In the genomic region with DNA sequence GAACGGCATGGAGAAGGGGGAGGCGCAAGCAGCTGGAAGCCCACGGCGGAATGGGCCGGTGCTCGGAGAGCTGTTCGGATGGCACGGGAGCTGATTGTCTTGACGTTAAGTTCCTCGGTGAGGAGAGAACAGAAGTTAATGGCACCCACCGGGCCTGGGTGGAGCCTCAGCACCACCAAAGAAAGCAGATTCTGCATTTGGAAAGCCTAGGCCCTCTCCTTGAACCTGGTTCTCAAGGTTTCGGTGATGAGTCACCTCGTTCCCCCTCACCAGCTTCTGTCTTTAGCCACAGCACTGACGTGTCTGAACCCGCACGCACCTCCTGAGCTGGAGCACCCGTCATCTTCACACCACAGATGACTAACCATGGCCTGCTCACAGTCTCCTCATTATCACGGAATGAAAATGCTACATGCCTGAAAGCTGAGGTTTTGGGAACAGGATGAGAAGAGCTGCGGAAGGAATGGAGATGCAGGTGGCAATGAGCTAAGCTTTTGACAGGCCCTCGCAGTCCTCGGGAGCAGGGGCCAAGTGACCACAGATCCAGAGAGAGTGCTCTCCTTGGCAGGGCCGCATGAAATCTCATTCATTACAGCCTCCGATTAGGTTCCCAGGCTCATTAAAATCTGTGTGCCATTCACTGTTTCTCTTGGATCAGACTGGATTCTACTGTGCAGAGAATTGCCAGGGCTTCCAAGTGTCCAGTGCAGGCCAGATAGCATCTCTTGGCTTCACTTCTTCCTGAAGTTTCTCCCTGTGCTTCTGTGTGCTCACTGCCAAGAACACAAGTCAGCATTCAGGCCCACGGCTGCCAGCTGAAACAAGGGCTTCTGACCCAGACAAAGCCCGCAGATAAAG, we compare ENCODE assay signal across 8 cellular contexts.
A peak's percentile ranks its signal among the peaks of the same experiment; 100 is the strongest.
DNase-seq lines count a peak whose midpoint lies in the region; ATAC-seq and TF ChIP-seq lines count a peak whose summit lies in the region.

No MANE protein-coding gene starts in this region.

- no peaks in the 10 kb centered on the region for H3K36me3 Mint-ChIP-seq in CD8-positive, alpha-beta T cell
- H3K36me3 Mint-ChIP-seq in H9 (ENCODE audit: insufficient read depth in 1 of 3, low read depth in 3 of 3) (no peaks in the 10 kb centered on the region), T-cell (no peaks in the 10 kb centered on the region)

- CTCF ChIA-PET in CD8-positive, alpha-beta T cell (lab: Charles Lee), result no interaction called here
- CTCF ChIA-PET in T-cell (lab: Charles Lee), result interaction anchor here in 1 of 2 donors (0.7 kb wide), 1 partner anchor 36 kb away, joined by 3 read pairs; no protein-coding TSS in a partner anchor

- H3K79me1 ChIP-seq in H9 (ENCODE audit: insufficient read depth, low read depth, low read length, poor library complexity, severe bottlenecking), result no peaks in the 10 kb centered on the region

- H3K23me2 ChIP-seq in H9 (ENCODE audit: insufficient read length, low read depth, low read length, poor library complexity, severe bottlenecking), result no peaks in the 10 kb centered on the region

- H3K4me3 ChIP-seq in CD8-positive, alpha-beta T cell (ENCODE audit: low read depth, low read length), result no peak overlapping the region

- H3K4me1 Mint-ChIP-seq in CD8-positive, alpha-beta T cell (ENCODE audit: low read depth), result peaks cover 5% of the 10 kb centered on the region
- H3K4me1 Mint-ChIP-seq in H9 (peaks cover 0 to 8% of the 10 kb centered on the region in 2 experiments; a peak in 2 of 4 replicates), T-cell (peaks cover 0 to 13% (median 2%) of the 10 kb centered on the region in 3 donors)

- no peak overlapping the region for H3K4me2 ChIP-seq in H9 (ENCODE audit: insufficient read depth, insufficient read length, low read length)

- no peaks in the 10 kb centered on the region for H3K36me3 ChIP-seq in CD8-positive, alpha-beta T cell (ENCODE audit: insufficient read depth, low read length)

- H3K4ac ChIP-seq in H9 (ENCODE audit: low read depth, low read length), result no peak overlapping the region

- no peak overlapping the region for H2BK12ac ChIP-seq in H9 (ENCODE audit: insufficient read length, low read depth, low read length)

- no peaks in the 10 kb centered on the region for H3K9me3 Mint-ChIP-seq in CD8-positive, alpha-beta T cell
- H3K9me3 Mint-ChIP-seq in H9, result no peaks in the 10 kb centered on the region
- no peaks in the 10 kb centered on the region for H3K9me3 Mint-ChIP-seq in T-cell

- no peak overlapping the region for H3K9ac ChIP-seq in H9 (ENCODE audit: extremely low read depth, insufficient read length, low read length)

- H4K8ac ChIP-seq in H9 (replicated peaks; ENCODE audit: insufficient read length, low read depth, low read length), result peak overlapping the region; percentile 32

- peak; percentile 79 for ATAC-seq in CD8-positive, alpha-beta T cell
- ATAC-seq in T-cell (replicated peaks in 1 of 4), result peak in 3 of 4 experiments; percentile 42 to 81 (median 60)

- peak in 4 of 7 experiments; percentile 2 to 62 (median 12) for DNase-seq in CD8-positive, alpha-beta T cell
- DNase-seq in H9 (no peak), T-cell (peak in 10 of 34 experiments; percentile 2 to 48 (median 6)), epithelial cell of prostate (ENCODE audit: low read depth, low spot score) (peak; percentile 99), pons (ENCODE audit: low spot score) (peak; percentile 64), NCI-H345 treated with DMSO at 0.1 percent for 48 hours (lab: John Stamatoyannopoulos, UW; ENCODE audit: unreplicated experiment) (no peak), hypothalamus (lab: John Stamatoyannopoulos, UW) (no peak), KG1 (lab: John Stamatoyannopoulos, UW) (no peak)

- no peaks in the 10 kb centered on the region for H3K4me1 ChIP-seq in CD8-positive, alpha-beta T cell (ENCODE audit: insufficient read depth, low read length)
- no peaks in the 10 kb centered on the region; the same call in 1 of the 2 replicates for H3K4me1 ChIP-seq in H9 (ENCODE audit: insufficient read depth, low read length)

- no peak overlapping the region for H4K91ac ChIP-seq in H9 (ENCODE audit: insufficient read length, low read depth, low read length)

- H4K20me1 ChIP-seq in H9 (ENCODE audit: control insufficient read depth, insufficient read depth, insufficient read length), result no peaks in the 10 kb centered on the region

- no peak overlapping the region for H3K56ac ChIP-seq in H9 (ENCODE audit: insufficient read length, low read depth, low read length)

- H2AK5ac ChIP-seq in H9 (ENCODE audit: insufficient read length, low read length), result no peak overlapping the region

- no peak overlapping the region for H3K14ac ChIP-seq in H9 (ENCODE audit: insufficient read depth, low read length)

- intact Hi-C loops in CD8-positive, alpha-beta T cell (cut with DNase I, micrococcal nuclease), result no loop called here

- no CpG with 5 or more reads among the region's 25 CpGs for WGBS in H9 (ENCODE audit: extremely low coverage, insufficient read length, low lambda C conversion rate)

- H2BK20ac ChIP-seq in H9 (ENCODE audit: low read depth, low read length, poor library complexity, severe bottlenecking), result no peak overlapping the region

- H3K18ac ChIP-seq in H9 (ENCODE audit: insufficient read length, low read depth, low read length), result no peak overlapping the region

- no peaks in the 10 kb centered on the region for H3K79me2 ChIP-seq in H9 (ENCODE audit: insufficient read depth, low read length)

- TF ChIP-seq CTCF in CD8-positive, alpha-beta T cell (IDR thresholded peaks at IDR 0.05), result no peak
- no peak for TF ChIP-seq CTCF in H9 (conservative IDR thresholded peaks at IDR 0.05)

- no peak overlapping the region for H2AFZ ChIP-seq in H9 (ENCODE audit: low read length)

- POLR2A ChIA-PET in CD8-positive, alpha-beta T cell (lab: Charles Lee), result no interaction called here
- POLR2A ChIA-PET in T-cell (lab: Charles Lee), result no interaction called here

- no peak overlapping the region for H3K27ac ChIP-seq in CD8-positive, alpha-beta T cell (ENCODE audit: low read depth, low read length)
- H3K27ac ChIP-seq in H9 (ENCODE audit: insufficient read length, low read depth, low read length), result no peak overlapping the region
- H3K27ac ChIP-seq in epithelial cell of prostate, result peak overlapping the region; percentile 98

- no peaks in the 10 kb centered on the region for H3K9me3 ChIP-seq in CD8-positive, alpha-beta T cell (ENCODE audit: low read length)
- no peaks in the 10 kb centered on the region for H3K9me3 ChIP-seq in H9 (ENCODE audit: control insufficient read depth, low read depth, low read length)

- no peak overlapping the region for H3K23ac ChIP-seq in H9 (ENCODE audit: insufficient read length, low read depth, low read length)

- H2BK120ac ChIP-seq in H9 (ENCODE audit: low read depth, low read length, poor library complexity, severe bottlenecking), result no peak overlapping the region

- H2BK5ac ChIP-seq in H9 (ENCODE audit: insufficient read length, low read length), result no peak overlapping the region

- peak overlapping the region; percentile 60 for H3K27ac Mint-ChIP-seq in CD8-positive, alpha-beta T cell
- H3K27ac Mint-ChIP-seq in H9 (peak overlapping the region in 2 of 3 experiments; percentile 52 to 79; a peak in 2 of 7 replicates), T-cell (peak overlapping the region in 1 of 2 donors; percentile 23)

- H3K27me3 ChIP-seq in CD8-positive, alpha-beta T cell (ENCODE audit: insufficient read depth, low read length), result no peaks in the 10 kb centered on the region
- H3K27me3 ChIP-seq in H9 (ENCODE audit: insufficient read depth, low read length), result no peaks in the 10 kb centered on the region; the same call in 1 of the 2 replicates

- no peak overlapping the region for H3K4me3 Mint-ChIP-seq in CD8-positive, alpha-beta T cell
- H3K4me3 Mint-ChIP-seq in H9 (no peak overlapping the region), T-cell (no peak overlapping the region)

- no peak overlapping the region for H3T11ph ChIP-seq in H9 (ENCODE audit: low read length)

- no peak overlapping the region for H2BK15ac ChIP-seq in H9 (ENCODE audit: low read depth, low read length)

- peaks cover 20% of the 10 kb centered on the region for H3K27me3 Mint-ChIP-seq in CD8-positive, alpha-beta T cell (ENCODE audit: low read depth)
- H3K27me3 Mint-ChIP-seq in H9 (ENCODE audit: low read depth) (no peaks in the 10 kb centered on the region; the same call in 1 of the 2 replicates), T-cell (peaks cover 5 to 23% of the 10 kb centered on the region in 2 donors)

- H4K5ac ChIP-seq in H9 (ENCODE audit: insufficient read length, low read depth, low read length), result no peak overlapping the region

Comparison
In these comparisons a context has a peak if more than half of its experiments do, and no peak if none do; other contexts are left out.
1. DNase-seq: peak in CD8-positive, alpha-beta T cell (4 of 7), epithelial cell of prostate (single experiment) and pons (single experiment); none in H9 (single experiment), NCI-H345 treated with DMSO at 0.1 percent for 48 hours (single experiment), hypothalamus (0 of 51) and KG1 (single experiment).